ENCODE assay signal across 2 cellular contexts in the genomic region with DNA sequence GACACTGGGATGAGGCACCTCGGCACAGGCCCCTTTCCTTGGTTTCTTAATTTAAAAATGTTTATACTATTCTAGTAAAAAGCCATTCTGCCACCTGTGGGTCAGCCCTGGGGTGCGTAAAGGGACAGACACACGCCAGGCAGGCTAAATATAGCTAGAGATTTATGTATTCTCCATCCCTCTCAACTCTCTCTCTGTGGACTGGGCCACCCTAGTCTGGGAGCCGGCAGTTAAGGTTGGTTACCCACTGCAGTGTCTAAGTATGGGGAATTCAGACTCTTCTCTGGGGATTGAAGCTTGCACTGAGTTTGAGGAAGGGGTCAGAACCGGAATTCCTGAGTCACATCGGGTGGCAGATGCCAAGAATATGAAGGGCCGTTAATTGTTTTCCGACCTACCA.
TF ChIP-seq lines count a peak whose summit lies in the region.

No MANE protein-coding gene starts in this region.

TF ChIP-seq in liver, 16 proteins besides CTCF, POLR2A, EP300 and RAD21:
- TF ChIP-seq, protein P1, sequence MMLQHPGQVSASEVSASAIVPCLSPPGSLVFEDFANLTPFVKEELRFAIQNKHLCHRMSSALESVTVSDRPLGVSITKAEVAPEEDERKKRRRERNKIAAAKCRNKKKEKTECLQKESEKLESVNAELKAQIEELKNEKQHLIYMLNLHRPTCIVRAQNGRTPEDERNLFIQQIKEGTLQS (IDR thresholded peaks at IDR 0.05), result no peak
- TF ChIP-seq YY1 (IDR thresholded peaks at IDR 0.05) (no peak), HNF4G (IDR thresholded peaks at IDR 0.05) (no peak), GABPA (IDR thresholded peaks at IDR 0.05 in 1 of 2, conservative IDR thresholded peaks at IDR 0.05 in 1 of 2) (no peak), FOXA2 (IDR thresholded peaks at IDR 0.05) (no peak), RXRA (IDR thresholded peaks at IDR 0.05) (no peak), FOXA1 (IDR thresholded peaks at IDR 0.05) (no peak), TAF1 (conservative IDR thresholded peaks at IDR 0.05) (no peak), HNF4A (conservative IDR thresholded peaks at IDR 0.05) (no peak), EGR1 (IDR thresholded peaks at IDR 0.05; ENCODE audit: low read depth in 2 of 2) (no peak), NR2F2 (IDR thresholded peaks at IDR 0.05) (no peak), JUND (IDR thresholded peaks at IDR 0.05) (no peak), SP1 (IDR thresholded peaks at IDR 0.05) (no peak)
- TF ChIP-seq, protein P2, sequence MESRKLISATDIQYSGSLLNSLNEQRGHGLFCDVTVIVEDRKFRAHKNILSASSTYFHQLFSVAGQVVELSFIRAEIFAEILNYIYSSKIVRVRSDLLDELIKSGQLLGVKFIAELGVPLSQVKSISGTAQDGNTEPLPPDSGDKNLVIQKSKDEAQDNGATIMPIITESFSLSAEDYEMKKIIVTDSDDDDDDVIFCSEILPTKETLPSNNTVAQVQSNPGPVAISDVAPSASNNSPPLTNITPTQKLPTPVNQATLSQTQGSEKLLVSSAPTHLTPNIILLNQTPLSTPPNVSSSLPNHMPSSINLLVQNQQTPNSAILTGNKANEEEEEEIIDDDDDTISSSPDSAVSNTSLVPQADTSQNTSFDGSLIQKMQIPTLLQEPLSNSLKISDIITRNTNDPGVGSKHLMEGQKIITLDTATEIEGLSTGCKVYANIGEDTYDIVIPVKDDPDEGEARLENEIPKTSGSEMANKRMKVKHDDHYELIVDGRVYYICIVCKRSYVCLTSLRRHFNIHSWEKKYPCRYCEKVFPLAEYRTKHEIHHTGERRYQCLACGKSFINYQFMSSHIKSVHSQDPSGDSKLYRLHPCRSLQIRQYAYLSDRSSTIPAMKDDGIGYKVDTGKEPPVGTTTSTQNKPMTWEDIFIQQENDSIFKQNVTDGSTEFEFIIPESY (IDR thresholded peaks at IDR 0.05), result no peak
- TF ChIP-seq, protein P3, sequence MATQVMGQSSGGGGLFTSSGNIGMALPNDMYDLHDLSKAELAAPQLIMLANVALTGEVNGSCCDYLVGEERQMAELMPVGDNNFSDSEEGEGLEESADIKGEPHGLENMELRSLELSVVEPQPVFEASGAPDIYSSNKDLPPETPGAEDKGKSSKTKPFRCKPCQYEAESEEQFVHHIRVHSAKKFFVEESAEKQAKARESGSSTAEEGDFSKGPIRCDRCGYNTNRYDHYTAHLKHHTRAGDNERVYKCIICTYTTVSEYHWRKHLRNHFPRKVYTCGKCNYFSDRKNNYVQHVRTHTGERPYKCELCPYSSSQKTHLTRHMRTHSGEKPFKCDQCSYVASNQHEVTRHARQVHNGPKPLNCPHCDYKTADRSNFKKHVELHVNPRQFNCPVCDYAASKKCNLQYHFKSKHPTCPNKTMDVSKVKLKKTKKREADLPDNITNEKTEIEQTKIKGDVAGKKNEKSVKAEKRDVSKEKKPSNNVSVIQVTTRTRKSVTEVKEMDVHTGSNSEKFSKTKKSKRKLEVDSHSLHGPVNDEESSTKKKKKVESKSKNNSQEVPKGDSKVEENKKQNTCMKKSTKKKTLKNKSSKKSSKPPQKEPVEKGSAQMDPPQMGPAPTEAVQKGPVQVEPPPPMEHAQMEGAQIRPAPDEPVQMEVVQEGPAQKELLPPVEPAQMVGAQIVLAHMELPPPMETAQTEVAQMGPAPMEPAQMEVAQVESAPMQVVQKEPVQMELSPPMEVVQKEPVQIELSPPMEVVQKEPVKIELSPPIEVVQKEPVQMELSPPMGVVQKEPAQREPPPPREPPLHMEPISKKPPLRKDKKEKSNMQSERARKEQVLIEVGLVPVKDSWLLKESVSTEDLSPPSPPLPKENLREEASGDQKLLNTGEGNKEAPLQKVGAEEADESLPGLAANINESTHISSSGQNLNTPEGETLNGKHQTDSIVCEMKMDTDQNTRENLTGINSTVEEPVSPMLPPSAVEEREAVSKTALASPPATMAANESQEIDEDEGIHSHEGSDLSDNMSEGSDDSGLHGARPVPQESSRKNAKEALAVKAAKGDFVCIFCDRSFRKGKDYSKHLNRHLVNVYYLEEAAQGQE (IDR thresholded peaks at IDR 0.05), result no peak
- TF ChIP-seq, protein P4, sequence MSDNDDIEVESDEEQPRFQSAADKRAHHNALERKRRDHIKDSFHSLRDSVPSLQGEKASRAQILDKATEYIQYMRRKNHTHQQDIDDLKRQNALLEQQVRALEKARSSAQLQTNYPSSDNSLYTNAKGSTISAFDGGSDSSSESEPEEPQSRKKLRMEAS (IDR thresholded peaks at IDR 0.05), result no peak

TF ChIP-seq in HepG2, 621 proteins besides CTCF, POLR2A, EP300 and RAD21:
- TF ChIP-seq ZNF10 (CRISPR knock-in tag; IDR thresholded peaks at IDR 0.05; ENCODE audit: borderline replicate concordance, low read depth), result no peak
- no peak for TF ChIP-seq ZNF484 (CRISPR knock-in tag; IDR thresholded peaks at IDR 0.05; ENCODE audit: borderline replicate concordance, low read depth)
- TF ChIP-seq, protein P5, sequence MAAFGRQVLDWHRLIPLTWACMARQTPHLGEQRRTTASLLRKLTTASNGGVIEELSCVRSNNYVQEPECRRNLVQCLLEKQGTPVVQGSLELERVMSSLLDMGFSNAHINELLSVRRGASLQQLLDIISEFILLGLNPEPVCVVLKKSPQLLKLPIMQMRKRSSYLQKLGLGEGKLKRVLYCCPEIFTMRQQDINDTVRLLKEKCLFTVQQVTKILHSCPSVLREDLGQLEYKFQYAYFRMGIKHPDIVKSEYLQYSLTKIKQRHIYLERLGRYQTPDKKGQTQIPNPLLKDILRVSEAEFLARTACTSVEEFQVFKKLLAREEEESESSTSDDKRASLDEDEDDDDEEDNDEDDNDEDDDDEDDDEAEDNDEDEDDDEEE (CRISPR knock-in tag; IDR thresholded peaks at IDR 0.05), result no peak
- no peak for TF ChIP-seq MED13 (CRISPR knock-in tag; IDR thresholded peaks at IDR 0.05)
- TF ChIP-seq, protein P6, sequence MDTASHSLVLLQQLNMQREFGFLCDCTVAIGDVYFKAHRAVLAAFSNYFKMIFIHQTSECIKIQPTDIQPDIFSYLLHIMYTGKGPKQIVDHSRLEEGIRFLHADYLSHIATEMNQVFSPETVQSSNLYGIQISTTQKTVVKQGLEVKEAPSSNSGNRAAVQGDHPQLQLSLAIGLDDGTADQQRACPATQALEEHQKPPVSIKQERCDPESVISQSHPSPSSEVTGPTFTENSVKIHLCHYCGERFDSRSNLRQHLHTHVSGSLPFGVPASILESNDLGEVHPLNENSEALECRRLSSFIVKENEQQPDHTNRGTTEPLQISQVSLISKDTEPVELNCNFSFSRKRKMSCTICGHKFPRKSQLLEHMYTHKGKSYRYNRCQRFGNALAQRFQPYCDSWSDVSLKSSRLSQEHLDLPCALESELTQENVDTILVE (CRISPR knock-in tag; IDR thresholded peaks at IDR 0.05), result no peak
- TF ChIP-seq, protein P7, sequence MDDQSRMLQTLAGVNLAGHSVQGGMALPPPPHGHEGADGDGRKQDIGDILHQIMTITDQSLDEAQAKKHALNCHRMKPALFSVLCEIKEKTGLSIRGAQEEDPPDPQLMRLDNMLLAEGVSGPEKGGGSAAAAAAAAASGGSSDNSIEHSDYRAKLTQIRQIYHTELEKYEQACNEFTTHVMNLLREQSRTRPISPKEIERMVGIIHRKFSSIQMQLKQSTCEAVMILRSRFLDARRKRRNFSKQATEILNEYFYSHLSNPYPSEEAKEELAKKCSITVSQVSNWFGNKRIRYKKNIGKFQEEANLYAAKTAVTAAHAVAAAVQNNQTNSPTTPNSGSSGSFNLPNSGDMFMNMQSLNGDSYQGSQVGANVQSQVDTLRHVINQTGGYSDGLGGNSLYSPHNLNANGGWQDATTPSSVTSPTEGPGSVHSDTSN (CRISPR knock-in tag; IDR thresholded peaks at IDR 0.05; ENCODE audit: borderline replicate concordance), result no peak
- TF ChIP-seq, protein P8, sequence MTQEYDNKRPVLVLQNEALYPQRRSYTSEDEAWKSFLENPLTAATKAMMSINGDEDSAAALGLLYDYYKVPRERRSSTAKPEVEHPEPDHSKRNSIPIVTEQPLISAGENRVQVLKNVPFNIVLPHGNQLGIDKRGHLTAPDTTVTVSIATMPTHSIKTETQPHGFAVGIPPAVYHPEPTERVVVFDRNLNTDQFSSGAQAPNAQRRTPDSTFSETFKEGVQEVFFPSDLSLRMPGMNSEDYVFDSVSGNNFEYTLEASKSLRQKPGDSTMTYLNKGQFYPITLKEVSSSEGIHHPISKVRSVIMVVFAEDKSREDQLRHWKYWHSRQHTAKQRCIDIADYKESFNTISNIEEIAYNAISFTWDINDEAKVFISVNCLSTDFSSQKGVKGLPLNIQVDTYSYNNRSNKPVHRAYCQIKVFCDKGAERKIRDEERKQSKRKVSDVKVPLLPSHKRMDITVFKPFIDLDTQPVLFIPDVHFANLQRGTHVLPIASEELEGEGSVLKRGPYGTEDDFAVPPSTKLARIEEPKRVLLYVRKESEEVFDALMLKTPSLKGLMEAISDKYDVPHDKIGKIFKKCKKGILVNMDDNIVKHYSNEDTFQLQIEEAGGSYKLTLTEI (CRISPR knock-in tag; conservative IDR thresholded peaks at IDR 0.05), result no peak
- no peak for TF ChIP-seq KDM2A (CRISPR knock-in tag; IDR thresholded peaks at IDR 0.05; ENCODE audit: borderline replicate concordance, low read depth)
- TF ChIP-seq, protein P9, sequence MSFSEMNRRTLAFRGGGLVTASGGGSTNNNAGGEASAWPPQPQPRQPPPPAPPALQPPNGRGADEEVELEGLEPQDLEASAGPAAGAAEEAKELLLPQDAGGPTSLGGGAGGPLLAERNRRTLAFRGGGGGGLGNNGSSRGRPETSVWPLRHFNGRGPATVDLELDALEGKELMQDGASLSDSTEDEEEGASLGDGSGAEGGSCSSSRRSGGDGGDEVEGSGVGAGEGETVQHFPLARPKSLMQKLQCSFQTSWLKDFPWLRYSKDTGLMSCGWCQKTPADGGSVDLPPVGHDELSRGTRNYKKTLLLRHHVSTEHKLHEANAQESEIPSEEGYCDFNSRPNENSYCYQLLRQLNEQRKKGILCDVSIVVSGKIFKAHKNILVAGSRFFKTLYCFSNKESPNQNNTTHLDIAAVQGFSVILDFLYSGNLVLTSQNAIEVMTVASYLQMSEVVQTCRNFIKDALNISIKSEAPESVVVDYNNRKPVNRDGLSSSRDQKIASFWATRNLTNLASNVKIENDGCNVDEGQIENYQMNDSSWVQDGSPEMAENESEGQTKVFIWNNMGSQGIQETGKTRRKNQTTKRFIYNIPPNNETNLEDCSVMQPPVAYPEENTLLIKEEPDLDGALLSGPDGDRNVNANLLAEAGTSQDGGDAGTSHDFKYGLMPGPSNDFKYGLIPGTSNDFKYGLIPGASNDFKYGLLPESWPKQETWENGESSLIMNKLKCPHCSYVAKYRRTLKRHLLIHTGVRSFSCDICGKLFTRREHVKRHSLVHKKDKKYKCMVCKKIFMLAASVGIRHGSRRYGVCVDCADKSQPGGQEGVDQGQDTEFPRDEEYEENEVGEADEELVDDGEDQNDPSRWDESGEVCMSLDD (CRISPR knock-in tag; IDR thresholded peaks at IDR 0.05; ENCODE audit: borderline replicate concordance), result no peak
- TF ChIP-seq ZFP90 (CRISPR knock-in tag; IDR thresholded peaks at IDR 0.05; ENCODE audit: borderline replicate concordance), result no peak
- no peak for TF ChIP-seq ZNF501 (CRISPR knock-in tag; IDR thresholded peaks at IDR 0.05)
- TF ChIP-seq PAF1 (CRISPR knock-in tag; IDR thresholded peaks at IDR 0.05), result no peak
